8 cellular contexts compared by ENCODE assay signal in the genomic region with DNA sequence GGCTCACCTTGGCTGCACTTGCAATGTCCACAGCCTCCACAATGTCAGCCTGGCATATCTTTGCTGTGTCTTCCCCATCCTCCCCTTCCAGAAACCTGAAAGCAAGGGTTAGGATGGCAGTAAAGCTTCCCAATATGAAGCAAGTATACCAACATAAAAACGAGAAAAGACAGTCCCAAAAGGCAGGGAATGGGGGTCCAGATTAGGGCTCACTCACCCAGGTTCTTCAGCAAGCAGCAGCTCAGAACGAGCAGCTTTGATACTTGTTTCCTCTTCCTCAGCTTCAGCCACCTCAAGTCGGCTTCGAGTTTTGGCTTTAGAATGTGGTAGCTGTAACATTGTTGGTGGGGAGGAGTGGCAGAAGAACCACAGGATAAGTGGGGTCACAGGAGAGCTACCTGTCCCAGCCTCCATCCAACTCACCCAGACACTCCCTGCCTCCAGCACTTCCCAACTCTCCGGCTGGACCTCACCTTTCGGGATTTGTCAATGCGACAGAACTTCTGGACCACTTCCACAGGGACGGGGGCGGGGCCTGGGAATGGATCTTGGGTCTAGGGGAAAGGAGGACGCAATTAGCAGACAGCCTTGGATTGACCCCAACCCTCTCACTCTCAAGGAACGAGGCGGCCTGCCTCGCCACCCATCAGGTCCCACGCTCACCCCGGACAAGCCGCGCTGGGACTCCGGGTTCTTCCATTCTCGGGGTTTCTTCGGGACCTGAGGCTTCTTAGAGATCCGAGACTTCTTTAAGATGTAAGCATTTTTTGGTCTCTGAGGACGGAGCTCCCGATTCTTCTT. TPM values are rescaled to one million over a fixed set of nuclear protein-coding genes. Genes with fewer than 3 reads are reported as not detected.
A peak's percentile ranks its signal among the peaks of the same experiment; 100 is the strongest.
DNase-seq lines count a peak whose midpoint lies in the region; ATAC-seq, FAIRE-seq and TF ChIP-seq lines count a peak whose summit lies in the region.

No MANE protein-coding gene starts in this region.

- no peaks in the 10 kb centered on the region for H3K9me3 ChIP-seq in DOHH2 (ENCODE audit: control insufficient read depth, insufficient read depth, low read length)
- H3K9me3 ChIP-seq in OCI-LY1 (ENCODE audit: low read length): no peaks in the 10 kb centered on the region
- H3K9me3 ChIP-seq in endothelial cell of umbilical vein (replicated peaks; ENCODE audit: control insufficient read depth, insufficient read depth, low read length): no peaks in the 10 kb centered on the region
- H3K9me3 ChIP-seq in pancreas: no peaks in the 10 kb centered on the region

- H3K9ac ChIP-seq in OCI-LY1 (ENCODE audit: low read length): peak overlapping the region; percentile 95
- peak overlapping the region; percentile 65 for H3K9ac ChIP-seq in endothelial cell of umbilical vein (replicated peaks; ENCODE audit: extremely low read depth, insufficient read depth, low read length)

- H2AFZ ChIP-seq in OCI-LY1 (ENCODE audit: low read length): no peak overlapping the region
- peak overlapping the region; percentile 48 for H2AFZ ChIP-seq in endothelial cell of umbilical vein (ENCODE audit: low read depth, low read length)

- BruUV-seq in endothelial cell of umbilical vein (replicated peaks; lab: Mats Ljungman, UMichigan): TSS peak; percentile 60

- H3K36me3 ChIP-seq in DOHH2 (ENCODE audit: control insufficient read depth, low read length) (peaks cover 83% of the 10 kb centered on the region), OCI-LY1 (ENCODE audit: insufficient read depth, low read length) (peaks cover 64% of the 10 kb centered on the region), endothelial cell of umbilical vein (ENCODE audit: control insufficient read depth in 2 of 2, extremely low read depth in 1 of 2, insufficient read depth in 2 of 2, low read length in 2 of 2) (peaks cover 12 to 30% of the 10 kb centered on the region in 2 experiments), pancreas (peaks cover 0 to 25% (median 17%) of the 10 kb centered on the region in 3 donors)

- H3K4me2 ChIP-seq in DOHH2 (ENCODE audit: low read length): peak overlapping the region; percentile 87
- peak overlapping the region; percentile 89 for H3K4me2 ChIP-seq in OCI-LY1 (ENCODE audit: low read length)
- peak overlapping the region; percentile 79 for H3K4me2 ChIP-seq in endothelial cell of umbilical vein (ENCODE audit: insufficient read depth, low read length)

- WGBS in pancreas, 2 donors: 7 to 10% methylated on average over 22 to 23 of the region's 23 CpGs

- H3K27me3 ChIP-seq in DOHH2 (ENCODE audit: control insufficient read depth, low read length) (no peaks in the 10 kb centered on the region), OCI-LY1 (ENCODE audit: insufficient read depth, low read length) (no peaks in the 10 kb centered on the region), endothelial cell of umbilical vein (ENCODE audit: control insufficient read depth in 2 of 2, insufficient read depth in 2 of 2, low read length in 2 of 2) (no peaks in the 10 kb centered on the region), pancreas (no peaks in the 10 kb centered on the region)

- H3K4me3 ChIP-seq in DOHH2 (ENCODE audit: low read length) (peak overlapping the region; percentile 93), OCI-LY1 (ENCODE audit: low read depth, low read length, poor library complexity, severe bottlenecking) (peak overlapping the region; percentile 98), endothelial cell of umbilical vein (replicated peaks in 1 of 3; ENCODE audit: insufficient read depth in 1 of 3, low read depth in 1 of 3, low read length in 3 of 3) (peak overlapping the region; percentile 59 to 96 (median 88)), pancreas (peak overlapping the region; percentile 52 to 66 (median 62))

- intact Hi-C loops in endothelial cell of umbilical vein (cut with micrococcal nuclease): no loop called here
- intact Hi-C loops in pancreas (cut with DNase I): no loop called here

- no peak for TF ChIP-seq POLR2A in endothelial cell of umbilical vein (IDR thresholded peaks at IDR 0.05; ENCODE audit: low read depth, low read length)

- CTCF ChIA-PET in endothelial cell of umbilical vein (lab: Charles Lee) (interaction anchor here (0.9 to 2.1 kb wide), 7 partner anchors 9 to 30 kb away, joined by 3 to 17 read pairs (median 6); a partner anchor contains a TSS), GM10248 (lab: Yijun Ruan, JAX) (interaction anchor here (1.0 to 4.1 kb wide), 8 partner anchors 7 to 138 kb away, joined by 3 to 37 read pairs (median 4); a partner anchor contains a TSS)

- H3K9me1 ChIP-seq in endothelial cell of umbilical vein (replicated peaks; ENCODE audit: control insufficient read depth, extremely low read depth, insufficient read depth, low read length): no peaks in the 10 kb centered on the region

- dilution Hi-C loops in endothelial cell of umbilical vein (cut with MboI; ENCODE audit: extremely low pct_ligation_motif_present, low sequenced_read_pairs): no loop called here

- H3K9me2 ChIP-seq in DOHH2 (replicated peaks; ENCODE audit: control insufficient read depth, low read length) (no peaks in the 10 kb centered on the region), OCI-LY1 (ENCODE audit: low read depth, low read length) (no peaks in the 10 kb centered on the region)

- H3F3A ChIP-seq in DOHH2 (ENCODE audit: control insufficient read depth, insufficient read depth): peaks cover 11% of the 10 kb centered on the region; the same call in 1 of the 2 replicates
- no peaks in the 10 kb centered on the region; the same call in 1 of the 2 replicates for H3F3A ChIP-seq in OCI-LY1 (ENCODE audit: insufficient read depth, low read length)

- H3K4me1 ChIP-seq in DOHH2 (ENCODE audit: control insufficient read depth, low read length) (peaks cover 25% of the 10 kb centered on the region), OCI-LY1 (ENCODE audit: insufficient read depth, low read length, severe bottlenecking) (peaks cover 24% of the 10 kb centered on the region), endothelial cell of umbilical vein (ENCODE audit: control insufficient read depth, extremely low read depth, insufficient read depth, low read length) (peaks cover 13% of the 10 kb centered on the region), pancreas (peaks cover 0 to 12% (median 8%) of the 10 kb centered on the region in 3 donors)

- H4K20me1 ChIP-seq in DOHH2 (ENCODE audit: control insufficient read depth, insufficient read depth, low read depth, low read length) (no peaks in the 10 kb centered on the region), OCI-LY1 (ENCODE audit: insufficient read depth, low read length) (no peaks in the 10 kb centered on the region), endothelial cell of umbilical vein (replicated peaks; ENCODE audit: control insufficient read depth, extremely low read depth, insufficient read depth, low read length) (no peaks in the 10 kb centered on the region)

- no peak for ATAC-seq in pancreas
- no peak for ATAC-seq in activated CD4-positive, CD25-positive, alpha-beta regulatory T cell treated with anti-CD3 and anti-CD28 coated beads, Interleukin-2, amount 50 U/mL, for 24 hours

- POLR2A ChIA-PET in endothelial cell of umbilical vein (lab: Charles Lee): interaction anchor here (1.6 to 1.7 kb wide), 2 partner anchors 17 to 35 kb away, joined by 5 to 6 read pairs; a partner anchor contains a TSS
- POLR2A ChIA-PET in GM10248 (lab: Yijun Ruan, JAX): interaction anchor here (0.6 to 1.6 kb wide), 7 partner anchors 8 to 316 kb away, joined by 3 to 17 read pairs (median 6); a partner anchor contains a TSS

- no peak for TF ChIP-seq CTCF in DOHH2 (IDR thresholded peaks at IDR 0.05; ENCODE audit: low read depth, low read length, poor library complexity, severe bottlenecking)
- no peak for TF ChIP-seq CTCF in OCI-LY1 (IDR thresholded peaks at IDR 0.05; ENCODE audit: low read length)
- TF ChIP-seq CTCF in endothelial cell of umbilical vein (IDR thresholded peaks at IDR 0.05; ENCODE audit: extremely low read depth in 1 of 2, insufficient read depth in 1 of 2, low read depth in 1 of 2, low read length in 2 of 2): no peak
- no peak for TF ChIP-seq CTCF in pancreas (IDR thresholded peaks at IDR 0.05)
- TF ChIP-seq CTCF in GM10248 (IDR thresholded peaks at IDR 0.05; ENCODE audit: control extremely low read depth, extremely low read depth, low read depth, missing control alignments): no peak

- H3K79me2 ChIP-seq in DOHH2 (ENCODE audit: control insufficient read depth, low read length): peaks cover 55% of the 10 kb centered on the region
- H3K79me2 ChIP-seq in OCI-LY1 (ENCODE audit: insufficient read depth, low read length): peaks cover 17% of the 10 kb centered on the region
- H3K79me2 ChIP-seq in endothelial cell of umbilical vein (ENCODE audit: control insufficient read depth, insufficient read depth, low read length): peaks cover 27% of the 10 kb centered on the region

- H3K27ac ChIP-seq in DOHH2 (ENCODE audit: low read depth, low read length) (peak overlapping the region; percentile 35; the same call in 1 of the 2 replicates), OCI-LY1 (ENCODE audit: low read depth, low read length, poor library complexity, severe bottlenecking) (no peak overlapping the region), endothelial cell of umbilical vein (ENCODE audit: insufficient read depth, low read depth, low read length) (peak overlapping the region; percentile 16), pancreas (no peak overlapping the region)

- DNase-seq in endothelial cell of umbilical vein (ENCODE audit: low read depth, low spot score): no peak
- DNase-seq in pancreas: peak in 1 of 6 donors; percentile 48
- no peak for DNase-seq in GM10248 (ENCODE audit: extremely low spot score)
- no peak for DNase-seq in NCI-H1092 (lab: John Stamatoyannopoulos, UW)
- no peak for DNase-seq in KBM-7

- FAIRE-seq in endothelial cell of umbilical vein (lab: Jason Lieb, UNC) (no peak), pancreas (lab: Jason Lieb, UNC) (no peak)

- in situ Hi-C loops in KBM-7 (cut with MboI; ENCODE audit: low pct_unique_long_range_greater_than_20kb, low sequenced_read_pairs): no loop called here

RNA-seq across cellular contexts. Expression of a gene that starts 0.7 kb away (rescaled TPM):
- 66.9 and 71.2 TPM in 2 replicates for total RNA-seq in endothelial cell of umbilical vein
- polyA plus RNA-seq in endothelial cell of umbilical vein: 53.9 and 61.4 TPM in 2 replicates
- 48.5 and 53.8 TPM in 2 replicates for polyA plus RNA-seq in endothelial cell of umbilical vein (2011; cell fraction: cytosol; rRNA removed)
- polyA plus RNA-seq in endothelial cell of umbilical vein (2011; cell fraction: nucleus; rRNA removed): 142 and 147 TPM in 2 replicates
- polyA plus RNA-seq in endothelial cell of umbilical vein (2012): 45.7 and 54.4 TPM in 2 replicates
- 67.6 and 70.8 TPM in 2 replicates for polyA minus RNA-seq in endothelial cell of umbilical vein
- polyA minus RNA-seq in endothelial cell of umbilical vein (2011; cell fraction: cytosol; rRNA and poly(A)+ RNA removed): 59.2 TPM
- 36.8 and 37.1 TPM in 2 replicates for polyA minus RNA-seq in endothelial cell of umbilical vein (2011; cell fraction: nucleus; rRNA and poly(A)+ RNA removed)
- total RNA-seq in pancreas: 10 to 100 TPM; 17.7 to 28.8 (median 26.2) TPM
- polyA plus RNA-seq in pancreas: 10 to 100 TPM; 90.1 to 96.8 TPM

RNA-seq across cellular contexts. Expression of a gene that starts 1.1 kb away (rescaled TPM):
- total RNA-seq in endothelial cell of umbilical vein: 52.3 and 63.5 TPM in 2 replicates
- 27.5 and 31.0 TPM in 2 replicates for polyA plus RNA-seq in endothelial cell of umbilical vein
- polyA plus RNA-seq in endothelial cell of umbilical vein (2011; cell fraction: cytosol; rRNA removed): 51.3 and 61.3 TPM in 2 replicates
- 35.2 and 48.3 TPM in 2 replicates for polyA plus RNA-seq in endothelial cell of umbilical vein (2011; cell fraction: nucleus; rRNA removed)
- 85.6 and 86.7 TPM in 2 replicates for polyA plus RNA-seq in endothelial cell of umbilical vein (2012)
- polyA minus RNA-seq in endothelial cell of umbilical vein: 20.6 and 22.2 TPM in 2 replicates
- polyA minus RNA-seq in endothelial cell of umbilical vein (2011; cell fraction: cytosol; rRNA and poly(A)+ RNA removed): 13.7 TPM
- polyA minus RNA-seq in endothelial cell of umbilical vein (2011; cell fraction: nucleus; rRNA and poly(A)+ RNA removed): 9.4 and 17.9 TPM in 2 replicates
- total RNA-seq in pancreas: 10 to 100 TPM in 5 of 6 donors, 1 to 10 TPM in 1; 9.7 to 19.9 (median 19.0) TPM
- 100 to 1,000 TPM in 1 of 2 donors, 10 to 100 TPM in 1; 76.2 to 119 TPM for polyA plus RNA-seq in pancreas

RNA-seq across cellular contexts. Expression of a gene that starts 10.4 kb away (rescaled TPM):
- total RNA-seq in endothelial cell of umbilical vein (85.8 and 90.3 TPM in 2 replicates), pancreas (10 to 100 TPM; 24.5 to 70.8 (median 30.2) TPM)
- polyA plus RNA-seq in endothelial cell of umbilical vein (87.7 and 101 TPM in 2 replicates), pancreas (100 to 1,000 TPM in 1 of 2 donors, 10 to 100 TPM in 1; 87.3 to 121 TPM)
- polyA plus RNA-seq in endothelial cell of umbilical vein (2011; cell fraction: cytosol; rRNA removed): 39.3 and 50.9 TPM in 2 replicates
- 352 and 462 TPM in 2 replicates for polyA plus RNA-seq in endothelial cell of umbilical vein (2011; cell fraction: nucleus; rRNA removed)
- polyA plus RNA-seq in endothelial cell of umbilical vein (2012): 43.0 and 44.3 TPM in 2 replicates
- 80.4 and 85.1 TPM in 2 replicates for polyA minus RNA-seq in endothelial cell of umbilical vein
- 15.9 TPM for polyA minus RNA-seq in endothelial cell of umbilical vein (2011; cell fraction: cytosol; rRNA and poly(A)+ RNA removed)
- 58.8 and 75.8 TPM in 2 replicates for polyA minus RNA-seq in endothelial cell of umbilical vein (2011; cell fraction: nucleus; rRNA and poly(A)+ RNA removed)

RNA-seq across cellular contexts. Expression of a gene that starts 11.4 kb away (rescaled TPM):
- total RNA-seq in endothelial cell of umbilical vein: 4.1 and 4.5 TPM in 2 replicates
- 5.6 and 7.6 TPM in 2 replicates for polyA plus RNA-seq in endothelial cell of umbilical vein
- polyA plus RNA-seq in endothelial cell of umbilical vein (2011; cell fraction: cytosol; rRNA removed): 2.6 and 4.7 TPM in 2 replicates
- 1.5 and 2.0 TPM in 2 replicates for polyA plus RNA-seq in endothelial cell of umbilical vein (2011; cell fraction: nucleus; rRNA removed)
- 1.3 and 1.5 TPM in 2 replicates for polyA plus RNA-seq in endothelial cell of umbilical vein (2012)
- polyA minus RNA-seq in endothelial cell of umbilical vein: 4.4 and 5.1 TPM in 2 replicates
- 1.8 TPM for polyA minus RNA-seq in endothelial cell of umbilical vein (2011; cell fraction: cytosol; rRNA and poly(A)+ RNA removed)
- polyA minus RNA-seq in endothelial cell of umbilical vein (2011; cell fraction: nucleus; rRNA and poly(A)+ RNA removed): 3.4 and 4.7 TPM in 2 replicates
- total RNA-seq in pancreas: 1 to 10 TPM; 2.1 to 5.4 (median 2.6) TPM
- 1 to 10 TPM; 5.6 to 8.7 TPM for polyA plus RNA-seq in pancreas

RNA-seq across cellular contexts. Expression of a gene that starts 16.5 kb away (rescaled TPM):
- 2,193 and 2,336 TPM in 2 replicates for total RNA-seq in endothelial cell of umbilical vein
- 4,861 and 5,541 TPM in 2 replicates for polyA plus RNA-seq in endothelial cell of umbilical vein
- 7,007 and 7,014 TPM in 2 replicates for polyA plus RNA-seq in endothelial cell of umbilical vein (2011; cell fraction: cytosol; rRNA removed)
- 1,795 and 1,961 TPM in 2 replicates for polyA plus RNA-seq in endothelial cell of umbilical vein (2011; cell fraction: nucleus; rRNA removed)
- polyA plus RNA-seq in endothelial cell of umbilical vein (2012): 4,512 and 4,549 TPM in 2 replicates
- 1,989 and 2,282 TPM in 2 replicates for polyA minus RNA-seq in endothelial cell of umbilical vein
- 1,001 TPM for polyA minus RNA-seq in endothelial cell of umbilical vein (2011; cell fraction: cytosol; rRNA and poly(A)+ RNA removed)
- polyA minus RNA-seq in endothelial cell of umbilical vein (2011; cell fraction: nucleus; rRNA and poly(A)+ RNA removed): 146 and 178 TPM in 2 replicates
- 1,000 to 10,000 TPM; 1,052 to 2,464 (median 1,700) TPM for total RNA-seq in pancreas
- polyA plus RNA-seq in pancreas: 1,000 to 10,000 TPM; 2,817 to 3,510 TPM

Comparison
In these comparisons a context has a peak if more than half of its experiments do, and no peak if none do; other contexts are left out.
1. H3K27ac ChIP-seq: peak in DOHH2 (single experiment) and endothelial cell of umbilical vein (single experiment); none in OCI-LY1 (single experiment) and pancreas (0 of 4).
2. Peak in every context shown above with its lines, with median percentiles within 50 percentile points of each other: H3K4me2 ChIP-seq and H3K4me3 ChIP-seq.